In genomic region chrX:121114691-121115090, GRCh38 we compare ENCODE assay signal across 19 cellular contexts.
A peak's percentile ranks its signal among the peaks of the same experiment; 100 is the strongest.
DNase-seq lines count a peak whose midpoint lies in the region; ATAC-seq and TF ChIP-seq lines count a peak whose summit lies in the region.
"Had no signal": no experiment of that assay in that cellular context is flagged by ENCODE, and none has a peak within 500 bp of the region (broad histone marks: within the 10 kb centered on the region; RNA-seq: fewer than 3 reads in every experiment).

No MANE protein-coding gene starts in this region.

- H3K4me3 ChIP-seq in thyroid gland (replicated peaks in 1 of 3), result no peak overlapping the region
- H3K4me3 ChIP-seq: A549, HAP-1 had no signal

- TF ChIP-seq CTCF in thyroid gland (IDR thresholded peaks at IDR 0.05), result no peak

- H3K4me1 Mint-ChIP-seq in T-helper 2 cell treated with Interferon-gamma antibody and Interleukin-4, amounts not matched to agents 5 μg/mL and 100 μg/mL, for 36 hours (ENCODE audit: low read depth), result no peaks in the 10 kb centered on the region
- H3K4me1 Mint-ChIP-seq: CD4-positive, alpha-beta memory T cell had no signal

- no peaks in the 10 kb centered on the region for H3K4me1 ChIP-seq in thyroid gland
- H3K4me1 ChIP-seq: A549, Caco-2 had no signal

- WGBS in thyroid gland, 2 donors, result 74 to 85% methylated on average over 1 of the region's 1 CpG

- ATAC-seq in GM21786 (IDR thresholded peaks at IDR 0.05; ENCODE audit: unreplicated experiment), result no peak
- ATAC-seq: A549 had no signal

- H3K27me3 Mint-ChIP-seq in T-helper 2 cell treated with Interferon-gamma antibody and Interleukin-4, amounts not matched to agents 5 μg/mL and 100 μg/mL, for 36 hours (ENCODE audit: low read depth), result no peaks in the 10 kb centered on the region
- H3K27me3 Mint-ChIP-seq: CD4-positive, alpha-beta memory T cell had no signal

- H3K27ac Mint-ChIP-seq in T-helper 2 cell treated with Interferon-gamma antibody and Interleukin-4, amounts not matched to agents 5 μg/mL and 100 μg/mL, for 36 hours, result no peak overlapping the region
- H3K27ac Mint-ChIP-seq: CD4-positive, alpha-beta memory T cell; HFFc6 had no signal

- H3K9me3 ChIP-seq in thyroid gland, result no peaks in the 10 kb centered on the region
- H3K9me3 ChIP-seq: A549, Caco-2, HAP-1 had no signal

- TF ChIP-seq POLR2A in thyroid gland (IDR thresholded peaks at IDR 0.05), result no peak

- H3K9me3 Mint-ChIP-seq in T-helper 2 cell treated with Interferon-gamma antibody and Interleukin-4, amounts not matched to agents 5 μg/mL and 100 μg/mL, for 36 hours, result no peaks in the 10 kb centered on the region
- H3K9me3 Mint-ChIP-seq: HFFc6 had no signal

- DNase-seq in Ammon's horn (ENCODE audit: low spot score), result peak; percentile 2
- DNase-seq in RPMI7951 (ENCODE audit: low read depth), result peak; percentile 11
- peak; percentile 77 for DNase-seq in foreskin melanocyte
- DNase-seq in pons (ENCODE audit: low spot score), result peak; percentile 43
- DNase-seq in NCI-H2029 (lab: John Stamatoyannopoulos, UW), result no peak
- DNase-seq in thyroid gland, result no peak
- no peak for DNase-seq in T-helper 2 cell treated with Interferon-gamma antibody and Interleukin-4, amounts not matched to agents 5 μg/mL and 100 μg/mL, for 36 hours (ENCODE audit: low spot score)
- DNase-seq: 8988T; ACHN; AML-193; Caco-2; CD4-positive, alpha-beta memory T cell; DMS153; DND-41; GOT3; HFFc6 had no signal

- no peaks in the 10 kb centered on the region for H3K27me3 ChIP-seq in thyroid gland

- no peaks in the 10 kb centered on the region for H3K36me3 ChIP-seq in thyroid gland
- H3K36me3 ChIP-seq: HAP-1 had no signal

- H3K4me3 Mint-ChIP-seq in T-helper 2 cell treated with Interferon-gamma antibody and Interleukin-4, amounts not matched to agents 5 μg/mL and 100 μg/mL, for 36 hours, result no peak overlapping the region
- H3K4me3 Mint-ChIP-seq: CD4-positive, alpha-beta memory T cell; HFFc6 had no signal

- intact Hi-C loops in thyroid gland (cut with DNase I), result no loop called here

- no peaks in the 10 kb centered on the region for H3K36me3 Mint-ChIP-seq in T-helper 2 cell treated with Interferon-gamma antibody and Interleukin-4, amounts not matched to agents 5 μg/mL and 100 μg/mL, for 36 hours (ENCODE audit: low read depth)
- H3K36me3 Mint-ChIP-seq: CD4-positive, alpha-beta memory T cell had no signal

- no peak overlapping the region for H3K27ac ChIP-seq in thyroid gland
- H3K27ac ChIP-seq: A549 had no signal

Comparison
In these comparisons a context has a peak if more than half of its experiments do, and no peak if none do; other contexts are left out.
1. DNase-seq: peak in Ammon's horn (single experiment), RPMI7951 (single experiment), foreskin melanocyte (single experiment) and pons (single experiment); none in NCI-H2029 (single experiment), thyroid gland (0 of 2) and T-helper 2 cell treated with Interferon-gamma antibody and Interleukin-4, amounts not matched to agents 5 μg/mL and 100 μg/mL, for 36 hours (single experiment).